Comparison of ENCODE assay signal across 8 cellular contexts in the genomic region with DNA sequence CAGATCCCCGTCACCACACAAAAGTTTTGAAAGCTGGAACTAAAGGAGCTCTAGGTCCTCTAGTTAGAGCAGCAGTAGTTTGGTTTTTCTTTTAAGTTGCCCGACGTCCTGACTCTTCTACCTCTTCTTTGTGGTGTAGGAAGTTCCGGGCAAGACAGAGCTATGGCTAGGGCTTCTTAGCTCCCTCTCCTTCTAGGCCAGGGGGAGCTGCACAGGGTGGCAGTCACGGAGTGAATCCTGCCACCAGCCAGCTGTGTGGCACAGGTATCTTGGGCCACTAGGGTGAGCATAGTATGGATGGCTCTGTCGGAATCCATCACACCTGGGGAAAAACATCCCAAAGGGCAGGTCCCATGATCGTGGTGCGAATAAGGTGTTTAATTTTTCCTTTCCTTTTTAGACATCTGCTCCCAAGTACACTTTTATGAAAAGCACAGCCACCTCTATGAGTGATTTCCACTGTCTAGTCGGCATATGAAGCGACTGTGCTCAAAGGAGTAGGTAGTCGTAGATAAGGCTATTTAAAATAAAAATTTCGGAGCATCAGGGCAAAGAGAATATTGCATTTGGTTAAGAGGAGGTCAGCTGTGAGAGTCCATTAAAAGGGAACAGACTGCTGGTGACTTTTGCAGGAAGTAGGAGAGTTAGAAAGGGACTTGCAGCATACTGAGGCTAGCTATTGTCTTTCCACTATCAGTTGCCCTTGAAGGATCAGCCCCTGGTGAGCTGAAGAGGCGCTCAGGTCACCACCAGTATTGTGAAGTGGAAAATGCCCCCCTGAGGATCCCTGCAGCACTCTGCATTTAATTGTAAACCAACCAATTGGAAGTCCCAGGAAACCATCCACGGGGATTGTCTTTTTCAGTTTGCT. TPM values are rescaled to one million over a fixed set of nuclear protein-coding genes. Genes with fewer than 3 reads are reported as not detected.
DNase-seq lines count a peak whose midpoint lies in the region; ATAC-seq and TF ChIP-seq lines count a peak whose summit lies in the region.

No MANE protein-coding gene starts in this region.

- H3K27me3 ChIP-seq in AG04450 (ENCODE audit: control insufficient read depth, insufficient read depth, low read length) (no peaks in the 10 kb centered on the region), HAP-1 (ENCODE audit: low read depth) (no peaks in the 10 kb centered on the region; the same call in 1 of the 2 replicates)

- in situ Hi-C loops in HAP-1 (cut with MboI; ENCODE audit: low sequenced_read_pairs), result no loop called here

- peak overlapping the region; percentile 33 for H3K27ac ChIP-seq in AG04450 (ENCODE audit: low read depth, low read length)

- POLR2A ChIA-PET in AG04450 (lab: Yijun Ruan, JAX), result interaction anchor here (0.6 to 1.2 kb wide), 3 partner anchors 13 to 200 kb away, joined by 3 to 5 read pairs (median 3); no protein-coding TSS in a partner anchor

- H3K9me3 ChIP-seq in AG04450 (ENCODE audit: control insufficient read depth, insufficient read depth, low read length), result no peaks in the 10 kb centered on the region; the same call in 1 of the 2 replicates
- no peaks in the 10 kb centered on the region for H3K9me3 ChIP-seq in HAP-1

- H3K36me3 ChIP-seq in HAP-1 (replicated peaks), result no peaks in the 10 kb centered on the region

- CTCF ChIA-PET in AG04450 (lab: Charles Lee), result interaction anchor here (0.6 kb wide), 1 partner anchor 203 kb away, joined by 4 read pairs; no protein-coding TSS in a partner anchor

- peak overlapping the region; percentile 84 for H3K4me3 ChIP-seq in AG04450 (ENCODE audit: low read depth, low read length)
- peak overlapping the region; percentile 16 for H3K4me3 ChIP-seq in HAP-1

- DNase-seq in AG04450 (ENCODE audit: low read depth, low spot score) (no peak), HAP-1 (ENCODE audit: low spot score in 2 of 2) (peak in 1 of 2 experiments; percentile 48), T-helper 22 cell (ENCODE audit: low read depth) (peak; percentile 1)
- DNase-seq in effector memory CD8-positive, alpha-beta T cell, result no peak

- TF ChIP-seq CTCF in AG04450 (IDR thresholded peaks at IDR 0.05; ENCODE audit: low read depth, low read length) (0 out of 2 replicates have a peak, but pooled peaks have one; percentile 4), nephron (IDR thresholded peaks at IDR 0.05; ENCODE audit: unreplicated experiment in 3 of 3) (no peak)

- peaks cover 21% of the 10 kb centered on the region for H3K36me3 Mint-ChIP-seq in effector memory CD8-positive, alpha-beta T cell (ENCODE audit: insufficient read depth)
- H3K36me3 Mint-ChIP-seq in nephron (ENCODE audit: low read depth), result peaks cover 15% of the 10 kb centered on the region

- ATAC-seq in effector memory CD8-positive, alpha-beta T cell (replicated peaks), result no peak
- ATAC-seq in GM18519 (IDR thresholded peaks at IDR 0.05; ENCODE audit: low FRiP score, unreplicated experiment) (no peak), GM19023 (IDR thresholded peaks at IDR 0.05; ENCODE audit: unreplicated experiment) (no peak), GM18517 (IDR thresholded peaks at IDR 0.05; ENCODE audit: unreplicated experiment) (no peak)

- H3K9me3 Mint-ChIP-seq in effector memory CD8-positive, alpha-beta T cell, result no peaks in the 10 kb centered on the region
- no peaks in the 10 kb centered on the region for H3K9me3 Mint-ChIP-seq in nephron

- no peaks in the 10 kb centered on the region for H3K27me3 Mint-ChIP-seq in effector memory CD8-positive, alpha-beta T cell
- H3K27me3 Mint-ChIP-seq in nephron (ENCODE audit: low read depth), result peaks cover 62% of the 10 kb centered on the region

- H3K4me1 ChIP-seq in HAP-1, result peaks cover 24% of the 10 kb centered on the region

- H3K4me1 Mint-ChIP-seq in effector memory CD8-positive, alpha-beta T cell (ENCODE audit: low read depth in 2 of 2), result peaks cover 27 to 37% of the 10 kb centered on the region in 2 donors
- peaks cover 36% of the 10 kb centered on the region for H3K4me1 Mint-ChIP-seq in nephron

- H3K27ac Mint-ChIP-seq in effector memory CD8-positive, alpha-beta T cell, result peak overlapping the region in 1 of 2 donors; percentile 29
- peak overlapping the region; percentile 48 to 71 (median 50) for H3K27ac Mint-ChIP-seq in nephron

- peak overlapping the region; percentile 97 to 98 for H3K4me3 Mint-ChIP-seq in effector memory CD8-positive, alpha-beta T cell
- peak overlapping the region; percentile 88 to 97 (median 94) for H3K4me3 Mint-ChIP-seq in nephron

RNA-seq across cellular contexts. Expression of gene PRKCA, which starts 2.1 kb away (rescaled TPM):
- polyA plus RNA-seq in AG04450 (2011; rRNA removed), result 61.6 and 66.8 TPM in 2 replicates
- 104 and 115 TPM in 2 replicates for polyA minus RNA-seq in AG04450 (2011; rRNA and poly(A)+ RNA removed)
